In genomic region chr16:11278681-11279628, GRCh38 we compare ENCODE assay signal across 27 cellular contexts. TPM values are rescaled to one million over a fixed set of nuclear protein-coding genes. Genes with fewer than 3 reads are reported as not detected.
DNase-seq lines count a peak whose midpoint lies in the region; ATAC-seq lines count a peak whose summit lies in the region.
"Had no signal": no experiment of that assay in that cellular context is flagged by ENCODE, and none has a peak within 500 bp of the region (broad histone marks: within the 10 kb centered on the region; RNA-seq: fewer than 3 reads in every experiment).

No MANE protein-coding gene starts in this region.

- H3K4me3 ChIP-seq in thymus (ENCODE audit: low read length) = no peak overlapping the region
- H3K4me3 ChIP-seq: cardiac muscle cell, gastroesophageal sphincter, spleen, suprapubic skin had no signal

- H3K27ac Mint-ChIP-seq in activated T-cell treated with anti-CD3 and anti-CD28 coated beads, Interleukin-2, amount 50 U/mL, for 72 hours = peak overlapping the region; percentile 5

- peaks cover 5% of the 10 kb centered on the region for H3K4me1 Mint-ChIP-seq in activated T-cell treated with anti-CD3 and anti-CD28 coated beads, Interleukin-2, amount 50 U/mL, for 72 hours (ENCODE audit: low read depth)
- H3K4me1 Mint-ChIP-seq in activated T-cell treated with anti-CD3 and anti-CD28 coated beads, Interleukin-2, amount 50 U/mL, for 4 hours (ENCODE audit: low read depth) = peaks cover 1% of the 10 kb centered on the region

- no peaks in the 10 kb centered on the region for H3K36me3 Mint-ChIP-seq in activated T-cell treated with anti-CD3 and anti-CD28 coated beads, Interleukin-2, amount 50 U/mL, for 72 hours (ENCODE audit: insufficient read depth in 2 of 2)
- H3K36me3 Mint-ChIP-seq in activated T-cell treated with anti-CD3 and anti-CD28 coated beads, Interleukin-2, amount 50 U/mL, for 4 hours (ENCODE audit: insufficient read depth) = no peaks in the 10 kb centered on the region
- H3K36me3 Mint-ChIP-seq: CD14-positive monocyte had no signal

- H3K9me3 ChIP-seq in thymus (ENCODE audit: control insufficient read depth) = no peaks in the 10 kb centered on the region
- H3K9me3 ChIP-seq: spleen, suprapubic skin had no signal

- no peaks in the 10 kb centered on the region for H3K27me3 ChIP-seq in thymus (ENCODE audit: control insufficient read depth, insufficient read depth)
- H3K27me3 ChIP-seq: cardiac muscle cell, gastroesophageal sphincter, spleen, suprapubic skin had no signal

- peaks cover 11% of the 10 kb centered on the region for H3K27me3 Mint-ChIP-seq in activated T-cell treated with anti-CD3 and anti-CD28 coated beads, Interleukin-2, amount 50 U/mL, for 72 hours (ENCODE audit: low read depth)
- H3K27me3 Mint-ChIP-seq in activated T-cell treated with anti-CD3 and anti-CD28 coated beads, Interleukin-2, amount 50 U/mL, for 4 hours (ENCODE audit: low read depth) = peaks cover 7% of the 10 kb centered on the region

- WGBS in thymus = 92% methylated on average over 7 of the region's 7 CpGs

- no peak for DNase-seq in activated T-cell treated with anti-CD3 and anti-CD28 coated beads, Interleukin-2, amount 50 U/mL, for 72 hours
- no peak for DNase-seq in activated T-cell treated with anti-CD3 and anti-CD28 coated beads, Interleukin-2, amount 50 U/mL, for 4 hours
- DNase-seq in SKM-1 (lab: John Stamatoyannopoulos, UW; ENCODE audit: unreplicated experiment) (peak; percentile 37), left colon (no peak), islet precursor cell (no peak), superior temporal gyrus (ENCODE audit: extremely low spot score) (no peak), NCI-H2081 (lab: John Stamatoyannopoulos, UW) (no peak)
- DNase-seq: ACHN; activated CD4-positive, alpha-beta T cell treated with anti-CD3 and anti-CD28 coated beads for 1 hour; activated CD8-positive, alpha-beta memory T cell treated with anti-CD3 and anti-CD28 coated beads, Interleukin-2, amount 50 U/mL, for 48 hours; activated gamma-delta T cell; amygdala; midbrain; NCI-H1105; NCI-H2171; NCI-H526 treated with DMSO at 0.1 percent for 48 hours; spleen; stimulated activated CD8-positive, alpha-beta memory T cell treated with anti-CD3 and anti-CD28 coated beads, Interleukin-4, amount 100 ng/mL, for 48 hours had no signal

- intact Hi-C loops in left colon (cut with DNase I, micrococcal nuclease) = no loop called here

- H3K27ac ChIP-seq in thymus (ENCODE audit: low read depth) = peak overlapping the region; percentile 4
- H3K27ac ChIP-seq: cardiac muscle cell, gastroesophageal sphincter, KMS-11, spleen, suprapubic skin had no signal

- ATAC-seq in activated T-cell treated with anti-CD3 and anti-CD28 coated beads, Interleukin-2, amount 50 U/mL, for 72 hours (replicated peaks in 1 of 2) = peak in 1 of 2 donors; percentile 39
- ATAC-seq in activated T-cell treated with anti-CD3 and anti-CD28 coated beads, Interleukin-2, amount 50 U/mL, for 4 hours = no peak
- peak; percentile 34 for ATAC-seq in left colon
- ATAC-seq: esophagus mucosa, gastroesophageal sphincter had no signal

- H3K9me3 Mint-ChIP-seq in activated T-cell treated with anti-CD3 and anti-CD28 coated beads, Interleukin-2, amount 50 U/mL, for 72 hours = no peaks in the 10 kb centered on the region
- no peaks in the 10 kb centered on the region for H3K9me3 Mint-ChIP-seq in activated T-cell treated with anti-CD3 and anti-CD28 coated beads, Interleukin-2, amount 50 U/mL, for 4 hours

- H3K4me3 Mint-ChIP-seq in activated T-cell treated with anti-CD3 and anti-CD28 coated beads, Interleukin-2, amount 50 U/mL, for 72 hours = no peak overlapping the region
- no peak overlapping the region for H3K4me3 Mint-ChIP-seq in activated T-cell treated with anti-CD3 and anti-CD28 coated beads, Interleukin-2, amount 50 U/mL, for 4 hours

- no peaks in the 10 kb centered on the region for H3K36me3 ChIP-seq in thymus (ENCODE audit: control insufficient read depth, insufficient read depth)
- H3K36me3 ChIP-seq: cardiac muscle cell, gastroesophageal sphincter, spleen, suprapubic skin had no signal

- H3K4me1 ChIP-seq in thymus (ENCODE audit: control insufficient read depth, insufficient read depth, low read length) = no peaks in the 10 kb centered on the region
- H3K4me1 ChIP-seq: suprapubic skin had no signal

RNA-seq across cellular contexts. Expression of gene PRM1, which starts 2.2 kb away (rescaled TPM):
- not detected for total RNA-seq in activated T-cell treated with anti-CD3 and anti-CD28 coated beads, Interleukin-2, amount 50 U/mL, for 72 hours
- total RNA-seq in activated T-cell treated with anti-CD3 and anti-CD28 coated beads, Interleukin-2, amount 50 U/mL, for 4 hours = not detected
- total RNA-seq in left colon = not detected
- 0.34 TPM for polyA plus RNA-seq in thymus
- total RNA-seq: cardiac muscle cell, esophagus mucosa, gastroesophageal sphincter, renal cortical epithelial cell, SK-MEL-5, spleen, suprapubic skin had no signal
- polyA plus RNA-seq: cardiac muscle cell, CD14-positive monocyte, spleen had no signal

RNA-seq across cellular contexts. Expression of gene PRM2, which starts 2.7 kb away (rescaled TPM):
- total RNA-seq in activated T-cell treated with anti-CD3 and anti-CD28 coated beads, Interleukin-2, amount 50 U/mL, for 72 hours = not detected
- not detected for total RNA-seq in activated T-cell treated with anti-CD3 and anti-CD28 coated beads, Interleukin-2, amount 50 U/mL, for 4 hours
- total RNA-seq in left colon = not detected
- 5.2 TPM for polyA plus RNA-seq in thymus
- total RNA-seq: esophagus mucosa, gastroesophageal sphincter, renal cortical epithelial cell, SK-MEL-5, spleen, suprapubic skin had no signal
- polyA plus RNA-seq: cardiac muscle cell, CD14-positive monocyte, spleen had no signal

RNA-seq across cellular contexts. Expression of gene PRM3, which starts 5.5 kb away (rescaled TPM):
- total RNA-seq in activated T-cell treated with anti-CD3 and anti-CD28 coated beads, Interleukin-2, amount 50 U/mL, for 72 hours = not detected
- not detected for total RNA-seq in activated T-cell treated with anti-CD3 and anti-CD28 coated beads, Interleukin-2, amount 50 U/mL, for 4 hours
- not detected for total RNA-seq in left colon
- polyA plus RNA-seq in thymus = not detected
- total RNA-seq: cardiac muscle cell, esophagus mucosa, gastroesophageal sphincter, renal cortical epithelial cell, SK-MEL-5, spleen, suprapubic skin had no signal
- polyA plus RNA-seq: cardiac muscle cell, CD14-positive monocyte, spleen had no signal

RNA-seq across cellular contexts. Expression of gene TNP2, which starts 9.8 kb away (rescaled TPM):
- total RNA-seq in activated T-cell treated with anti-CD3 and anti-CD28 coated beads, Interleukin-2, amount 50 U/mL, for 72 hours = not detected
- total RNA-seq in activated T-cell treated with anti-CD3 and anti-CD28 coated beads, Interleukin-2, amount 50 U/mL, for 4 hours = not detected
- not detected for total RNA-seq in left colon
- polyA plus RNA-seq in thymus = not detected
- total RNA-seq: cardiac muscle cell, esophagus mucosa, gastroesophageal sphincter, renal cortical epithelial cell, SK-MEL-5, spleen, suprapubic skin had no signal
- polyA plus RNA-seq: cardiac muscle cell, CD14-positive monocyte, spleen had no signal

RNA-seq across cellular contexts. Expression of gene SOCS1, which starts 23.0 kb away (rescaled TPM):
- 100 to 1,000 TPM in 1 of 2 donors, 10 to 100 TPM in 1; 93.7 to 126 TPM for total RNA-seq in activated T-cell treated with anti-CD3 and anti-CD28 coated beads, Interleukin-2, amount 50 U/mL, for 72 hours
- 100 to 1,000 TPM; 112 to 148 (median 114) TPM for total RNA-seq in activated T-cell treated with anti-CD3 and anti-CD28 coated beads, Interleukin-2, amount 50 U/mL, for 4 hours
- 1 to 10 TPM; 4.7 to 4.9 TPM for total RNA-seq in left colon
- 109 TPM for polyA plus RNA-seq in thymus
